Comparison of ENCODE assay signal across 27 cellular contexts in the genomic region with DNA sequence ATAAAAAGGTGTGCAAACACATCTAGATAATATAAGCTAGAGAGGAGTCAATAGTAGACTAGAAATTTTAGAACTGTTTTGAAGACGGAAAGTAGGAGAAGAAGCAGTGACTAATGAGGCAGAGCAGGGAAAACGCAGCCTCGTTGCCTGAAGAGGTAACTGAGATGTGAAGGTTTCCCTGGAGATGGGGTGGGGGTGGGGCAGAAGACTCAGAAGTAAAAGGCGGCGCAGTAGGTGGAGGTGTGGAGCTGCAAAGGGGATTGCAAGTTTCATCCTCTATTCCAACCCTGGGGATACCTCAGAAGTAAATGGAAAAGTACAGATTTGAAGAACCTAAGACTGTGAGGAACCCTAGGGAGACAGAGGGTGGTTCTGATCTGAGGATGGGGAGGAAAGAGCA.
"Had no signal": no experiment of that assay in that cellular context is flagged by ENCODE, and none has a peak within 500 bp of the region (broad histone marks: within the 10 kb centered on the region; RNA-seq: fewer than 3 reads in every experiment).

No MANE protein-coding gene starts in this region.

- H3K36me3 ChIP-seq: brain microvascular endothelial cell, esophagus muscularis mucosa, heart right ventricle had no signal

- H3K27ac ChIP-seq: brain microvascular endothelial cell, esophagus muscularis mucosa, heart right ventricle, hepatocyte had no signal

- H3K27me3 ChIP-seq: brain microvascular endothelial cell, esophagus muscularis mucosa, heart right ventricle, hepatocyte had no signal

- DNase-seq: activated CD4-positive, alpha-beta T cell treated with anti-CD3 and anti-CD28 coated beads for 1 hour; activated CD4-positive, alpha-beta T cell treated with anti-CD3 and anti-CD28 coated beads for 4 hours; activated CD4-positive, alpha-beta T cell treated with anti-CD3 and anti-CD28 coated beads, Interleukin-2, amount 50 U/mL, for 1 hour; activated CD4-positive, alpha-beta T cell treated with anti-CD3 and anti-CD28 coated beads, Interleukin-2, amount 50 U/mL, for 48 hours; activated CD8-positive, alpha-beta memory T cell treated with anti-CD3 and anti-CD28 coated beads for 24 hours; activated CD8-positive, alpha-beta T cell treated with anti-CD3 and anti-CD28 coated beads for 36 hours; activated effector memory CD4-positive, alpha-beta T cell treated with Interleukin-2 at 50 U/mL for 16 hours; activated gamma-delta T cell treated with Interleukin-2 at 50 U/mL for 16 hours; activated naive CD4-positive, alpha-beta T cell treated with anti-CD3 and anti-CD28 coated beads, Interleukin-2, amount 50 U/mL, for 16 hours; activated naive CD4-positive, alpha-beta T cell treated with Interleukin-2 at 50 U/mL for 16 hours; activated T-cell treated with anti-CD3 and anti-CD28 coated beads, Interleukin-2, amount 50 U/mL, for 4 hours; amniotic stem cell; anterior cingulate cortex; brain microvascular endothelial cell; cortex of kidney; dermis blood vessel endothelial cell; effector CD4-positive, alpha-beta T cell; effector memory CD8-positive, alpha-beta T cell; erythroblast; heart right ventricle; T-helper 2 cell had no signal

- ATAC-seq: activated CD8-positive, alpha-beta T cell treated with anti-CD3 and anti-CD28 coated beads for 36 hours; activated T-cell treated with anti-CD3 and anti-CD28 coated beads, Interleukin-2, amount 50 U/mL, for 4 hours; activated T-helper 17 cell treated with anti-CD3 and anti-CD28 coated beads, Interleukin-2, amount 50 U/mL, for 72 hours; effector memory CD8-positive, alpha-beta T cell; heart right ventricle had no signal

- H3K4me1 ChIP-seq: esophagus muscularis mucosa had no signal

- H3K4me3 ChIP-seq: esophagus muscularis mucosa, heart right ventricle, hepatocyte had no signal

- FAIRE-seq: astrocyte, bronchial epithelial cell, colon had no signal
